Comparison of ENCODE assay signal across 8 cellular contexts in the genomic region with DNA sequence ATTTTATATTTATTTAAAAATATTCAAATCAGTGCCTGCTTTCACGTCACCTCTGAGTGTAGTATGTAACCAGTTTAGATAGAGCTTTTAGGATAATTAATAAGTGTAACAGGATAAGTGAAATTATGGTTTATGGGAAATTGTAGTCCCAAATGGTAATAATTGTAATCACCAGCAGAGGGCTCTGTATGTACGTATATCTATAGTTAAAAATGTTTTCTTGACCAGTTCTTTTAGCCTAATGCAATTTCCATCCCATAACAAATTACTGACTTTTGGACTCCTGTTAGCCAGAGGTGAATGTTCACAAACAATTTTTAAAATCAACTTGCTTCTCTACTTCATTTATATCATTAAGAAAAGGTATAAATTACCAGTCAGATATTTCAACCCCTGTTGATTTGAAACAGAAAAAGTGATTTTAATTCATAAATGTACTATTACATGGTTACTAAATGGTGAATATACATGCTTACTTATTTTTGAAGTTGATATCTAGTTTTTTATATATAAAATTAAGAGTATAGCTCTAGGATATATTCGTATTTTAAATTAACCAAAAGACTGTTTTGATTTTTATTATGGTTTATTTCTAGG. TPM values are rescaled to one million over a fixed set of nuclear protein-coding genes. Genes with fewer than 3 reads are reported as not detected.
DNase-seq lines count a peak whose midpoint lies in the region; ATAC-seq, FAIRE-seq and TF ChIP-seq lines count a peak whose summit lies in the region.

No MANE protein-coding gene starts in this region.

- peak overlapping the region in 2 of 3 donors; percentile 66 to 75 for H3K27ac Mint-ChIP-seq in CD4-positive, CD25-positive, alpha-beta regulatory T cell

- peaks cover 32% of the 10 kb centered on the region for H3K4me1 ChIP-seq in CD4-positive, CD25-positive, alpha-beta regulatory T cell (ENCODE audit: control insufficient read depth, insufficient read depth, low read length, poor library complexity, severe bottlenecking)
- peaks cover 0 to 2% of the 10 kb centered on the region in 2 donors for H3K4me1 ChIP-seq in lung (ENCODE audit: control insufficient read depth in 2 of 2, insufficient read depth in 2 of 2, low read length in 2 of 2)

- H3K9me3 ChIP-seq in CD4-positive, CD25-positive, alpha-beta regulatory T cell (ENCODE audit: control insufficient read depth in 2 of 2, low read length in 2 of 2) = no peaks in the 10 kb centered on the region
- no peaks in the 10 kb centered on the region for H3K9me3 ChIP-seq in lung (ENCODE audit: control insufficient read depth in 2 of 2, insufficient read depth in 1 of 2, low read length in 1 of 2)

- peak; percentile 38 for TF ChIP-seq CTCF in cardiac fibroblast (IDR thresholded peaks at IDR 0.05; ENCODE audit: low read depth, low read length)
- TF ChIP-seq CTCF in lung (IDR thresholded peaks at IDR 0.05; ENCODE audit: control extremely low read depth, extremely low read depth) = peak; percentile 66
- TF ChIP-seq CTCF in omental fat pad (IDR thresholded peaks at IDR 0.05) = no peak

- FAIRE-seq in GM19239 (lab: Jason Lieb, UNC) = peak; percentile 95

- no peak overlapping the region for H3K4me3 Mint-ChIP-seq in CD4-positive, CD25-positive, alpha-beta regulatory T cell

- DNase-seq in CD4-positive, CD25-positive, alpha-beta regulatory T cell = peak in 2 of 3 donors; percentile 63 to 71
- DNase-seq in GM19239 (ENCODE audit: insufficient read length, low spot score) (no peak), NCI-H446 treated with DMSO at 0.1 percent for 48 hours (lab: John Stamatoyannopoulos, UW) (peak; percentile 24), cardiac fibroblast (ENCODE audit: low read depth in 2 of 2) (peak; percentile 72 to 74), lung (ENCODE audit: low spot score) (no peak), omental fat pad (ENCODE audit: low spot score) (no peak)
- DNase-seq in stimulated activated CD4-positive, alpha-beta T cell treated with anti-CD3 and anti-CD28 coated beads, Interleukin-2, amount 100 ng/mL, for 24 hours = no peak

- no peak for ATAC-seq in CD4-positive, CD25-positive, alpha-beta regulatory T cell (ENCODE audit: low read depth in 2 of 2)
- no peak for ATAC-seq in lung (ENCODE audit: insufficient read depth, low FRiP score)
- ATAC-seq in HG03108 (IDR thresholded peaks at IDR 0.05; ENCODE audit: unreplicated experiment) = no peak
- no peak for ATAC-seq in omental fat pad (ENCODE audit: low FRiP score)

- no peaks in the 10 kb centered on the region for H3K27me3 Mint-ChIP-seq in CD4-positive, CD25-positive, alpha-beta regulatory T cell

- 38 to 42% methylated on average over 3 of the region's 3 CpGs for WGBS in lung, 2 donors

- peaks cover 27% of the 10 kb centered on the region for H3K36me3 ChIP-seq in CD4-positive, CD25-positive, alpha-beta regulatory T cell (ENCODE audit: control insufficient read depth, insufficient read depth, low read length)
- peaks cover 8 to 17% of the 10 kb centered on the region in 2 donors for H3K36me3 ChIP-seq in lung (ENCODE audit: control insufficient read depth in 2 of 2, insufficient read depth in 2 of 2, low read length in 2 of 2)

- no peak overlapping the region for H3K27ac ChIP-seq in CD4-positive, CD25-positive, alpha-beta regulatory T cell (ENCODE audit: insufficient read depth, low read length, poor library complexity, severe bottlenecking)
- H3K27ac ChIP-seq in lung (ENCODE audit: low read depth in 1 of 2, low read length in 1 of 2) = no peak overlapping the region

- H3K36me3 Mint-ChIP-seq in CD4-positive, CD25-positive, alpha-beta regulatory T cell = peaks cover 40% of the 10 kb centered on the region

- peaks cover 0 to 1% (median 0%) of the 10 kb centered on the region in 7 donors for H3K9me3 Mint-ChIP-seq in CD4-positive, CD25-positive, alpha-beta regulatory T cell

- peaks cover 26 to 33% (median 29%) of the 10 kb centered on the region in 4 donors for H3K4me1 Mint-ChIP-seq in CD4-positive, CD25-positive, alpha-beta regulatory T cell

- H3K4me3 ChIP-seq in CD4-positive, CD25-positive, alpha-beta regulatory T cell (ENCODE audit: low read depth, low read length) = no peak overlapping the region
- H3K4me3 ChIP-seq in cardiac fibroblast (replicated peaks in 1 of 2; ENCODE audit: low read depth in 2 of 2, low read length in 2 of 2) (no peak overlapping the region), lung (no peak overlapping the region)

- no peaks in the 10 kb centered on the region for H3K27me3 ChIP-seq in CD4-positive, CD25-positive, alpha-beta regulatory T cell (ENCODE audit: control insufficient read depth, insufficient read depth, low read length)
- no peaks in the 10 kb centered on the region for H3K27me3 ChIP-seq in lung (ENCODE audit: control insufficient read depth, insufficient read depth)

RNA-seq across cellular contexts. Expression of gene SLC30A7, which starts 25.3 kb away (rescaled TPM):
- 29.1 TPM for total RNA-seq in CD4-positive, CD25-positive, alpha-beta regulatory T cell
- polyA plus RNA-seq in CD4-positive, CD25-positive, alpha-beta regulatory T cell = 10 to 100 TPM; 12.8 to 16.8 (median 13.9) TPM
- 10 to 100 TPM; 31.5 to 33.9 TPM for total RNA-seq in lung
- polyA plus RNA-seq in lung = 1 to 10 TPM; 7.6 to 7.7 TPM
- total RNA-seq in omental fat pad = 10 to 100 TPM; 20.6 to 47.4 (median 25.2) TPM

RNA-seq across cellular contexts. Expression of gene EXTL2, which starts 26.6 kb away (rescaled TPM):
- 1.6 TPM for total RNA-seq in CD4-positive, CD25-positive, alpha-beta regulatory T cell
- 1 to 10 TPM in 2 of 4 donors, under 1 TPM in 2; 0.91 to 2.7 (median 1.3) TPM for polyA plus RNA-seq in CD4-positive, CD25-positive, alpha-beta regulatory T cell
- total RNA-seq in lung (10 to 100 TPM; 11.3 to 37.8 TPM), omental fat pad (10 to 100 TPM; 10.1 to 16.6 (median 10.4) TPM)
- 1 to 10 TPM; 3.9 to 7.4 TPM for polyA plus RNA-seq in lung

Comparison
In these comparisons a context has a peak if more than half of its experiments do, and no peak if none do; other contexts are left out.
1. DNase-seq: peak in CD4-positive, CD25-positive, alpha-beta regulatory T cell (2 of 3), NCI-H446 treated with DMSO at 0.1 percent for 48 hours (single experiment) and cardiac fibroblast (2 of 2); none in GM19239 (single experiment), lung (single experiment), stimulated activated CD4-positive, alpha-beta T cell treated with anti-CD3 and anti-CD28 coated beads, Interleukin-2, amount 100 ng/mL, for 24 hours (0 of 2) and omental fat pad (single experiment).
2. CTCF ChIP-seq: peak in cardiac fibroblast (single experiment) and lung (single experiment); none in omental fat pad (0 of 3).